25 cellular contexts compared by ENCODE assay signal in the genomic region with DNA sequence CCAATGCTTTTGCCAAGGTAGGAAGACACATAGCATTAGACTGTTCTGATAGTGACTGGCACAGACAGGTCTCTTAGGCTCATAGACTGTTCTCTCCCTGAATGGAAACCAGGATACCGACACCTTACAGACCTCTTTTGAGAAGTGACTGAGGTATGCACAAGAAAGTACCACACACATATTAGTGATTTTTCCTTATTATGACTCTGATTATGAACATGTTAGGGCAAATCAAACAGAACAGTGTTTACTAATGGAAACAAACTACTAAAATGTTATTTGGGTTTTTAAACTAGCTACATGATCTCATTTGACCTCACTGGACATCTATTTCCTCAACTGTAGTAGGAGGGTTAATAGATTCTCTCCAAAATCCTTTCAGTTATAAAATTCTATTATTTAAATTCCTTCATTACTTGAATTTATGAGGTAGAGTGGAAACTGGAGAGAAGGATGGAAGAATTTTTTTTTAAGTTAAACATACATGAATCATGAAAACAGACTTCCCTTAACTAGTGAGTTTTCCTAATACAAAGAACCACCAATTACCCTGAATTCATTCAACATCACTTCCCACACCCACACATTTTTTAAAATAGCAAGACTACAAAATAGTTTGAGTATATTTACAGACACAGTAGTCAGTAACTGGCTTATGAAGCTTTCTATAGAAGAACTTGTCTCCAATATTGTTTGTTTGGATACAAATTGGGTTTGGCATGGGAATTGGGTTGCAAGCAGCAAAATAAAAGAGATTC.
DNase-seq lines count a peak whose midpoint lies in the region; ATAC-seq and TF ChIP-seq lines count a peak whose summit lies in the region.
"Had no signal": no experiment of that assay in that cellular context is flagged by ENCODE, and none has a peak within 500 bp of the region (broad histone marks: within the 10 kb centered on the region; RNA-seq: fewer than 3 reads in every experiment).

No MANE protein-coding gene starts in this region.

- BruUV-seq in Panc1 (replicated peaks; lab: Mats Ljungman, UMichigan) = no TSS peak

- no peaks in the 10 kb centered on the region for H3K9me3 ChIP-seq in Panc1 (ENCODE audit: control insufficient read depth, insufficient read depth, low read depth, low read length)
- no peaks in the 10 kb centered on the region for H3K9me3 ChIP-seq in psoas muscle
- H3K9me3 ChIP-seq: adrenal gland, lower lobe of right lung, upper lobe of right lung had no signal

- ATAC-seq in Panc1 (no peak), psoas muscle (no peak), GM18520 (IDR thresholded peaks at IDR 0.05; ENCODE audit: unreplicated experiment) (no peak)
- ATAC-seq: activated CD4-positive, CD25-positive, alpha-beta regulatory T cell treated with anti-CD3 and anti-CD28 coated beads, Interleukin-2, amount 50 U/mL, for 24 hours; activated CD8-positive, alpha-beta T cell treated with anti-CD3 and anti-CD28 coated beads, Interleukin-2, amount 10 ng/mL, durations not matched to agents 7 days and 5 days; HCT116; lower lobe of right lung; right cardiac atrium; upper lobe of right lung had no signal

- CTCF ChIA-PET in Panc1 (lab: Charles Lee) = interaction anchor here (0.7 kb wide), 1 partner anchor 1980 kb away, joined by 4 read pairs; no protein-coding TSS in a partner anchor

- intact Hi-C loops in Panc1 (cut with micrococcal nuclease; ENCODE audit: unreplicated experiment) = no loop called here
- intact Hi-C loops in psoas muscle (cut with DNase I) = no loop called here

- no peak overlapping the region for H3K4me3 ChIP-seq in ACC112 (ENCODE audit: low read depth, low read length)
- no peak overlapping the region; a peak in 1 of 4 replicates for H3K4me3 ChIP-seq in Panc1 (ENCODE audit: low read depth in 2 of 2, low read length in 2 of 2)
- H3K4me3 ChIP-seq in epithelial cell of proximal tubule (ENCODE audit: low read depth, low read length) = peak overlapping the region; percentile 86
- H3K4me3 ChIP-seq in psoas muscle = no peak overlapping the region
- H3K4me3 ChIP-seq: adrenal gland, lower lobe of right lung, upper lobe of right lung had no signal

- TF ChIP-seq CTCF in Panc1 (IDR thresholded peaks at IDR 0.05) (no peak), epithelial cell of proximal tubule (conservative IDR thresholded peaks at IDR 0.05; ENCODE audit: low read depth, low read length) (no peak), psoas muscle (IDR thresholded peaks at IDR 0.05) (no peak)

- H3K27ac ChIP-seq in ACC112 (ENCODE audit: low read depth, low read length) = peak overlapping the region; percentile 52
- H3K27ac ChIP-seq in Panc1 (ENCODE audit: low read length) = peak overlapping the region; percentile 100
- H3K27ac ChIP-seq in psoas muscle = peak overlapping the region; percentile 32
- H3K27ac ChIP-seq: adrenal gland, lower lobe of right lung, upper lobe of right lung had no signal

- in situ Hi-C loops in Panc1 (cut with HindIII; ENCODE audit: low pct_unique_long_range_greater_than_20kb, low sequenced_read_pairs) = no loop called here

- peaks cover 92% of the 10 kb centered on the region for H3K4me1 ChIP-seq in ACC112 (ENCODE audit: control insufficient read depth, insufficient read depth, low read length, unreplicated experiment)
- H3K4me1 ChIP-seq in Panc1 (ENCODE audit: control insufficient read depth, insufficient read depth, low read length) = peaks cover 98% of the 10 kb centered on the region
- peaks cover 76% of the 10 kb centered on the region for H3K4me1 ChIP-seq in psoas muscle

- H3K36me3 ChIP-seq in ACC112 (ENCODE audit: insufficient read depth, low read length) = no peaks in the 10 kb centered on the region
- H3K36me3 ChIP-seq in Panc1 (ENCODE audit: control insufficient read depth, insufficient read depth, low read length) = peaks cover 15% of the 10 kb centered on the region; the same call in 1 of the 2 replicates
- H3K36me3 ChIP-seq in psoas muscle (ENCODE audit: insufficient read depth in 1 of 2, low read depth in 1 of 2) = peaks cover 0 to 12% of the 10 kb centered on the region in 2 donors
- H3K36me3 ChIP-seq: adrenal gland had no signal

- peaks cover 51% of the 10 kb centered on the region for H3K79me2 ChIP-seq in ACC112 (ENCODE audit: control insufficient read depth, insufficient read depth, low read length, unreplicated experiment)

- 50 to 82% (median 74%) methylated on average over 1 of the region's 1 CpG for WGBS in psoas muscle, 3 donors

- POLR2A ChIA-PET in Panc1 (lab: Charles Lee) = no interaction called here

- no peaks in the 10 kb centered on the region for H3K27me3 ChIP-seq in ACC112 (ENCODE audit: insufficient read depth, low read length)
- no peaks in the 10 kb centered on the region for H3K27me3 ChIP-seq in Panc1 (ENCODE audit: control insufficient read depth, insufficient read depth, low read length)
- no peaks in the 10 kb centered on the region for H3K27me3 ChIP-seq in psoas muscle (ENCODE audit: insufficient read depth in 3 of 3, low read length in 2 of 3)
- H3K27me3 ChIP-seq: adrenal gland, upper lobe of right lung had no signal

- DNase-seq in Panc1 (ENCODE audit: low read depth, low spot score) (no peak), epithelial cell of proximal tubule (ENCODE audit: low read depth) (no peak), psoas muscle (no peak), DMS53 (lab: John Stamatoyannopoulos, UW) (no peak), NCI-H2227 (lab: John Stamatoyannopoulos, UW; ENCODE audit: unreplicated experiment) (no peak)
- DNase-seq in stimulated activated CD4-positive, alpha-beta T cell treated with anti-CD3 and anti-CD28 coated beads, Interleukin-12 subunit alpha, Interleukin-12 subunit beta, amount 100 ng/mL, for 4 hours = no peak
- DNase-seq: adrenal gland; C1 segment of cervical spinal cord; central memory CD4-positive, alpha-beta T cell; hippocampal formation; Kasumi-1; lower lobe of right lung; NCI-H1048; NCI-H187 treated with DMSO at 0.1 percent for 48 hours; NCI-H2227 treated with DMSO at 0.1 percent for 48 hours; NCI-H748 treated with DMSO at 0.1 percent for 48 hours; right cardiac atrium; SHP77 treated with DMSO at 0.1 percent for 48 hours; stimulated activated CD8-positive, alpha-beta memory T cell treated with anti-CD3 and anti-CD28 coated beads, Interleukin-4, amount 100 ng/mL, for 48 hours; upper lobe of right lung had no signal

- no peak overlapping the region for H2AFZ ChIP-seq in ACC112 (ENCODE audit: low read length, unreplicated experiment)

Comparison
In these comparisons a context has a peak if more than half of its experiments do, and no peak if none do; other contexts are left out.
1. H3K27ac ChIP-seq: peak in every context shown above with its lines; median percentile 100 in Panc1; 52 in ACC112; 32 in psoas muscle.